10 cellular contexts compared by ENCODE assay signal in genomic region chr2:46275995-46276394, GRCh38. TPM values are rescaled to one million over a fixed set of nuclear protein-coding genes. Genes with fewer than 3 reads are reported as not detected.
DNase-seq lines count a peak whose midpoint lies in the region; ATAC-seq and TF ChIP-seq lines count a peak whose summit lies in the region.
"Had no signal": no experiment of that assay in that cellular context is flagged by ENCODE, and none has a peak within 500 bp of the region (broad histone marks: within the 10 kb centered on the region; RNA-seq: fewer than 3 reads in every experiment).

No MANE protein-coding gene starts in this region.

- no peak overlapping the region for H3K27ac Mint-ChIP-seq in HFFc6
- H3K27ac Mint-ChIP-seq: activated CD4-positive, alpha-beta T cell treated with anti-CD3 and anti-CD28 coated beads, Interleukin-2, amount 10 ng/mL, durations not matched to agents 7 days and 5 days had no signal

- peak; percentile 71 for ATAC-seq in Right ventricle myocardium inferior
- no peak for ATAC-seq in GM18511 (IDR thresholded peaks at IDR 0.05; ENCODE audit: unreplicated experiment)
- ATAC-seq in GM19023 (IDR thresholded peaks at IDR 0.05; ENCODE audit: unreplicated experiment) = no peak

- H3K4me1 Mint-ChIP-seq in HFFc6 (ENCODE audit: low read depth) = peaks cover 19% of the 10 kb centered on the region

- TF ChIP-seq CTCF in osteoblast (IDR thresholded peaks at IDR 0.05; ENCODE audit: extremely low read depth, low read depth, low read length) (no peak), HFFc6 (IDR thresholded peaks at IDR 0.05) (no peak)

- no peaks in the 10 kb centered on the region for H3K4me1 ChIP-seq in osteoblast (ENCODE audit: insufficient read depth, low read length)
- H3K4me1 ChIP-seq in SJCRH30 = peaks cover 10% of the 10 kb centered on the region

- H3K4me3 ChIP-seq in osteoblast (ENCODE audit: insufficient read depth, low read length) = no peak overlapping the region
- H3K4me3 ChIP-seq in SJCRH30 = no peak overlapping the region

- H3K36me3 Mint-ChIP-seq in HFFc6 (ENCODE audit: low read depth) = no peaks in the 10 kb centered on the region

- peaks cover 4% of the 10 kb centered on the region for H3K27me3 Mint-ChIP-seq in HFFc6 (ENCODE audit: insufficient read depth)

- H3K4me3 Mint-ChIP-seq in HFFc6 = no peak overlapping the region
- H3K4me3 Mint-ChIP-seq: activated CD4-positive, alpha-beta T cell treated with anti-CD3 and anti-CD28 coated beads, Interleukin-2, amount 10 ng/mL, durations not matched to agents 7 days and 5 days had no signal

- no peaks in the 10 kb centered on the region for H4K20me1 ChIP-seq in osteoblast (ENCODE audit: insufficient read depth, low read length)

- H2AFZ ChIP-seq in osteoblast (ENCODE audit: low read length) = peak overlapping the region; percentile 59

- H3K4me2 ChIP-seq in osteoblast (ENCODE audit: insufficient read depth, low read length) = peak overlapping the region; percentile 23

- H3K27me3 ChIP-seq in osteoblast (ENCODE audit: insufficient read depth, low read length) = no peaks in the 10 kb centered on the region
- no peaks in the 10 kb centered on the region for H3K27me3 ChIP-seq in SJCRH30

- no peaks in the 10 kb centered on the region for H3K9me3 ChIP-seq in osteoblast (ENCODE audit: low read depth, low read length)
- no peaks in the 10 kb centered on the region for H3K9me3 ChIP-seq in SJCRH30 (replicated peaks)

- H3K36me3 ChIP-seq in osteoblast (ENCODE audit: insufficient read depth, low read length) = no peaks in the 10 kb centered on the region
- no peaks in the 10 kb centered on the region for H3K36me3 ChIP-seq in SJCRH30

- H3K9me3 Mint-ChIP-seq in HFFc6 = no peaks in the 10 kb centered on the region
- H3K9me3 Mint-ChIP-seq: activated CD4-positive, alpha-beta T cell treated with anti-CD3 and anti-CD28 coated beads, Interleukin-2, amount 10 ng/mL, durations not matched to agents 7 days and 5 days had no signal

- intact Hi-C loops in Right ventricle myocardium inferior (cut with DNase I) = loop anchor here (2.0 to 5.0 kb wide), 2 partner anchors 21 to 199 kb away; partner anchors contain the start of gene EPAS1

- no peaks in the 10 kb centered on the region for H3K79me2 ChIP-seq in osteoblast (ENCODE audit: insufficient read depth, low read length)

- H3K27ac ChIP-seq in osteoblast (ENCODE audit: low read depth, low read length) (no peak overlapping the region), SJCRH30 (no peak overlapping the region)
- H3K27ac ChIP-seq: C4-2B had no signal

- DNase-seq in CD1c-positive myeloid dendritic cell (ENCODE audit: extremely low spot score) = peak; percentile 4
- DNase-seq in activated CD8-positive, alpha-beta memory T cell treated with anti-CD3 and anti-CD28 coated beads, Interleukin-2, amount 50 U/mL, for 4 hours = peak; percentile 27
- peak; percentile 80 for DNase-seq in Right ventricle myocardium inferior (ENCODE audit: missing footprints)
- no peak for DNase-seq in osteoblast (ENCODE audit: insufficient read length, low spot score, missing footprints)
- DNase-seq in HFFc6 = no peak
- DNase-seq in SJCRH30 = no peak
- DNase-seq: activated CD4-positive, alpha-beta T cell treated with anti-CD3 and anti-CD28 coated beads, Interleukin-2, amount 10 ng/mL, durations not matched to agents 7 days and 5 days had no signal

RNA-seq across cellular contexts. Expression of gene EPAS1, which starts 21.2 kb away (rescaled TPM):
- total RNA-seq in Right ventricle myocardium inferior (205 TPM), osteoblast (198 and 260 TPM in 2 replicates)
- 100 to 1,000 TPM in 4 of 6 experiments, 10 to 100 TPM in 2; 93.5 to 115 (median 101) TPM for total RNA-seq in HFFc6 (2021; fragmentation: NEBNext Ultra II Directional; extraction: Animal tissue kit (Norgen Biotek cat#: 25700))
- 16.5 and 17.3 TPM in 2 replicates for total RNA-seq in SJCRH30 (2014; rRNA removed; shearing (Covaris generic))

Comparison
In these comparisons a context has a peak if more than half of its experiments do, and no peak if none do; other contexts are left out.
1. DNase-seq: peak in CD1c-positive myeloid dendritic cell (single experiment), activated CD8-positive, alpha-beta memory T cell treated with anti-CD3 and anti-CD28 coated beads, Interleukin-2, amount 50 U/mL, for 4 hours (single experiment) and Right ventricle myocardium inferior (single experiment); none in osteoblast (single experiment), HFFc6 (single experiment) and SJCRH30 (0 of 2).